ENCODE assay signal across 2 cellular contexts in the genomic region with DNA sequence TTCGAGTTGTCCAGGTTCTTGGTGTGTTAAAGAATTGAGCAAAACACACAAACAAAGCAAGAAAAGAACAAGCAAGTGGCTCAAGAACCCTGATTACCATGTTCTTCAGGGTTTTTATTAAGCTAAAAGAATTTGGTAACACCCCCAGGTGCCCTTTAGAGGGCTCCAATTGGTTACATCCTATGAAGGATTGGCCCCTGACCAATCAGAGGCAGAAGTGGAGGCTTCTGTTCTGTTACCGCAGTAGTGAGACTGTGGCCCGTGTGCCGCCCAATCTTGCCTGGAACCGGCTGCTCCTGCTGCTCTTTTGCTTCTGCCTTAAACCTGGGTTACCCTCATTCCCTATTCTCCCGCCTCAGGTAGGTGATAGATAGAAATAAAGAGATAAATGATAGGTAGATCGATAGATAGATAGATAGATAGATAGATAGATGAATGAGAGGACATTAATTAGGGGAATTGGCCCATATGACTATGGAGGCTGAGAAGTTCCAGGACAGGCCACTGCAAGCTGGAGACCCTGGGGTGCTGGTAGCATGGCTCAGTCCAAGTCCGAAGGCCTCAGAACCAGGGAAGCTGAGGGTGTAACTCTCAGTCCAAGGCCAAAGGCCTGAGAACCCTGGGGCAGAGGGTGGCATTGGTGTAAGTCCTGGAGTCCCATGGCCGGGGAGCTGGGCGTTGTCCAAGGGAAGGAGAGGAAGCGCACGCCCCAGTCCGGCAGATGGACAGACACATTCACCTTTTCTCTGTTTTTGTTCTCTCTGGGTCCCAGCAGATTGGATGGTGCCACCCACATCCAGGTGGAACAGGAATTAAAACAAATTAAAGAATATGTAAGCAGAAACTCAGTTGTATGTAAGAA.
A peak's percentile ranks its signal among the peaks of the same experiment; 100 is the strongest.
TF ChIP-seq lines count a peak whose summit lies in the region.

No MANE protein-coding gene starts in this region.

TF ChIP-seq in HEK293T, 16 proteins besides CTCF, POLR2A, EP300 and RAD21 (continued from another document):
- TF ChIP-seq, protein P1, sequence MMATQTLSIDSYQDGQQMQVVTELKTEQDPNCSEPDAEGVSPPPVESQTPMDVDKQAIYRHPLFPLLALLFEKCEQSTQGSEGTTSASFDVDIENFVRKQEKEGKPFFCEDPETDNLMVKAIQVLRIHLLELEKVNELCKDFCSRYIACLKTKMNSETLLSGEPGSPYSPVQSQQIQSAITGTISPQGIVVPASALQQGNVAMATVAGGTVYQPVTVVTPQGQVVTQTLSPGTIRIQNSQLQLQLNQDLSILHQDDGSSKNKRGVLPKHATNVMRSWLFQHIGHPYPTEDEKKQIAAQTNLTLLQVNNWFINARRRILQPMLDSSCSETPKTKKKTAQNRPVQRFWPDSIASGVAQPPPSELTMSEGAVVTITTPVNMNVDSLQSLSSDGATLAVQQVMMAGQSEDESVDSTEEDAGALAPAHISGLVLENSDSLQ (IDR thresholded peaks at IDR 0.05): peak; percentile 78

TF ChIP-seq in GM12878, 131 proteins besides CTCF, POLR2A, EP300 and RAD21 (continued from another document):
- TF ChIP-seq, protein P1 (IDR thresholded peaks at IDR 0.05): peak; percentile 83
- TF ChIP-seq, protein P2, sequence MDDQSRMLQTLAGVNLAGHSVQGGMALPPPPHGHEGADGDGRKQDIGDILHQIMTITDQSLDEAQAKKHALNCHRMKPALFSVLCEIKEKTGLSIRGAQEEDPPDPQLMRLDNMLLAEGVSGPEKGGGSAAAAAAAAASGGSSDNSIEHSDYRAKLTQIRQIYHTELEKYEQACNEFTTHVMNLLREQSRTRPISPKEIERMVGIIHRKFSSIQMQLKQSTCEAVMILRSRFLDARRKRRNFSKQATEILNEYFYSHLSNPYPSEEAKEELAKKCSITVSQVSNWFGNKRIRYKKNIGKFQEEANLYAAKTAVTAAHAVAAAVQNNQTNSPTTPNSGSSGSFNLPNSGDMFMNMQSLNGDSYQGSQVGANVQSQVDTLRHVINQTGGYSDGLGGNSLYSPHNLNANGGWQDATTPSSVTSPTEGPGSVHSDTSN (IDR thresholded peaks at IDR 0.05; ENCODE audit: insufficient replicate concordance, low read depth, low read length): peak; percentile 61
- no peak for TF ChIP-seq MXI1 (IDR thresholded peaks at IDR 0.05; ENCODE audit: low read depth, low read length)
TF ChIP-seq in GM12878: peak in this region for 3.
